ENCODE assay signal across 8 cellular contexts in the genomic region with DNA sequence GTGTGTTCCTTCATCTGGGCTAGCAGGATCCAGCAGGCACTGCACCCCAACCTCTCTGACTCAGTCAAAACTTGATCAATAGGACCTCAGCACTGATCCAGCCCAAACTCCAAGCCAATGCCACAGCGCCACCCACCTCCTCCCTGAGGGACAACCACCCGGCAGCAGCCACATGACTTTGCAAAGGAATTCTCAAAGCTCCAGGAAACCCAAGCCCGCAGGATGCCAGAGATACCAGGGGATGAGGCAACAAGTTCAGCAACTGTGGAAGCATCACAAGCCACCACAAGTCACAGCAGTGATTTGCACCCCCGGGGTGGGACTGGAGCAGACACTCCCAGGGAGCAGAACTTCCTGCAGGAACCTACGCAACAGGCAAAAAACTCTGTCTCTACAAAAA. TPM values are rescaled to one million over a fixed set of nuclear protein-coding genes. Genes with fewer than 3 reads are reported as not detected.
DNase-seq lines count a peak whose midpoint lies in the region; ATAC-seq, FAIRE-seq and TF ChIP-seq lines count a peak whose summit lies in the region.

No MANE protein-coding gene starts in this region.

- H2AFZ ChIP-seq in mesenchymal stem cell (ENCODE audit: low read depth, low read length), result no peak overlapping the region

- peak overlapping the region; percentile 36 for H2BK120ac ChIP-seq in mesenchymal stem cell (ENCODE audit: low read depth, low read length)

- H2BK12ac ChIP-seq in mesenchymal stem cell (ENCODE audit: low read length in 2 of 2), result peak overlapping the region in 1 of 2 experiments; percentile 38

- H2BK15ac ChIP-seq in mesenchymal stem cell (ENCODE audit: low read depth, poor library complexity, severe bottlenecking), result no peak overlapping the region

- no peak overlapping the region for H3K4me3 ChIP-seq in mesenchymal stem cell (ENCODE audit: insufficient read depth in 1 of 2, low read depth in 1 of 2, low read length in 2 of 2)

- no peak overlapping the region for H3K9ac ChIP-seq in mesenchymal stem cell (ENCODE audit: low read length)

- no peaks in the 10 kb centered on the region for H3K9me3 ChIP-seq in mesenchymal stem cell (ENCODE audit: control insufficient read depth, low read length)

- H3K18ac ChIP-seq in mesenchymal stem cell (ENCODE audit: low read depth in 1 of 2, low read length in 2 of 2), result peak overlapping the region in 1 of 2 experiments; percentile 64

- peak; percentile 79 for DNase-seq in AG08396 (ENCODE audit: low spot score)
- DNase-seq in LHCN-M2 (ENCODE audit: low read depth), result peak; percentile 97
- DNase-seq in dermis microvascular lymphatic vessel endothelial cell (ENCODE audit: low read depth in 2 of 2), result peak; percentile 49 to 71
- peak; percentile 96 for DNase-seq in mesenchymal stem cell
- no peak for DNase-seq in GM12891 (ENCODE audit: insufficient read length, low spot score)

- no peak overlapping the region for H3K23ac ChIP-seq in mesenchymal stem cell (ENCODE audit: low read length in 2 of 2)

- H3K4me2 ChIP-seq in mesenchymal stem cell (ENCODE audit: low read length, poor library complexity, severe bottlenecking), result no peak overlapping the region

- H2BK5ac ChIP-seq in mesenchymal stem cell (ENCODE audit: low read depth, low read length, poor library complexity, severe bottlenecking), result peak overlapping the region; percentile 31

- H3K27ac ChIP-seq in mesenchymal stem cell (ENCODE audit: low read length, poor library complexity, severe bottlenecking), result peak overlapping the region; percentile 98

- no peak for FAIRE-seq in GM12891 (lab: Jason Lieb, UNC)

- no peaks in the 10 kb centered on the region for H3K79me1 ChIP-seq in mesenchymal stem cell (replicated peaks; ENCODE audit: low read length, poor library complexity, severe bottlenecking)

- no peak overlapping the region for H4K8ac ChIP-seq in mesenchymal stem cell (ENCODE audit: low read length)

- H4K91ac ChIP-seq in mesenchymal stem cell (ENCODE audit: low read length), result peak overlapping the region; percentile 29

- H3K27me3 ChIP-seq in mesenchymal stem cell (ENCODE audit: control insufficient read depth in 1 of 2, insufficient read depth in 1 of 2, low read length in 2 of 2), result no peaks in the 10 kb centered on the region

- H3K14ac ChIP-seq in mesenchymal stem cell (ENCODE audit: low read length in 2 of 2), result no peak overlapping the region

- 42% methylated on average over 5 of the region's 5 CpGs for WGBS in mesenchymal stem cell

- peak overlapping the region; percentile 40 for H2AK5ac ChIP-seq in mesenchymal stem cell (ENCODE audit: low read length, severe bottlenecking)

- TF ChIP-seq POLR2A in GM12891 (IDR thresholded peaks at IDR 0.05; ENCODE audit: low read depth, low read length), result no peak

- H3K36me3 ChIP-seq in mesenchymal stem cell (ENCODE audit: control insufficient read depth in 1 of 2, insufficient read depth in 2 of 2, low read depth in 1 of 2, low read length in 2 of 2), result peaks cover 14 to 32% of the 10 kb centered on the region in 2 experiments

- no peak overlapping the region for H3K4ac ChIP-seq in mesenchymal stem cell (ENCODE audit: low read depth in 1 of 2, low read length in 2 of 2)

- peaks cover 68% of the 10 kb centered on the region for H3K4me1 ChIP-seq in mesenchymal stem cell (ENCODE audit: control insufficient read depth, insufficient read depth, low read depth, low read length)

- no peak for ATAC-seq in GM21515 (IDR thresholded peaks at IDR 0.05; ENCODE audit: unreplicated experiment)
- ATAC-seq in HG02759 (IDR thresholded peaks at IDR 0.05; ENCODE audit: unreplicated experiment), result no peak
- ATAC-seq in HG03280 (IDR thresholded peaks at IDR 0.05; ENCODE audit: unreplicated experiment), result no peak

TF ChIP-seq in GM12891, 5 proteins besides CTCF, POLR2A, EP300 and RAD21:
- TF ChIP-seq POLR2AphosphoS5 (IDR thresholded peaks at IDR 0.05; ENCODE audit: low read depth, low read length) (no peak), POU2F2 (IDR thresholded peaks at IDR 0.05; ENCODE audit: low read depth, low read length) (no peak), TAF1 (IDR thresholded peaks at IDR 0.05; ENCODE audit: low read depth, low read length) (no peak), SPI1 (IDR thresholded peaks at IDR 0.05; ENCODE audit: low read depth, low read length) (no peak), PAX5 (IDR thresholded peaks at IDR 0.05; ENCODE audit: insufficient read depth, low read length, severe bottlenecking) (no peak)

RNA-seq across cellular contexts. Expression of a gene that starts 37.3 kb away (rescaled TPM):
- 292 and 318 TPM in 2 replicates for total RNA-seq in LHCN-M2 (2014; rRNA removed)
- 584 TPM for polyA plus RNA-seq in LHCN-M2 (2012)
- 152 and 367 TPM in 2 replicates for total RNA-seq in dermis microvascular lymphatic vessel endothelial cell
- 359 TPM for polyA plus RNA-seq in mesenchymal stem cell (2013, experiment 1 of 2)
- 344 TPM for polyA plus RNA-seq in mesenchymal stem cell (2013, experiment 2 of 2)
- 1.3 TPM for polyA plus RNA-seq in GM12891 (2012; ENCODE audit: low read depth, missing spikeins)
